In the genomic region with DNA sequence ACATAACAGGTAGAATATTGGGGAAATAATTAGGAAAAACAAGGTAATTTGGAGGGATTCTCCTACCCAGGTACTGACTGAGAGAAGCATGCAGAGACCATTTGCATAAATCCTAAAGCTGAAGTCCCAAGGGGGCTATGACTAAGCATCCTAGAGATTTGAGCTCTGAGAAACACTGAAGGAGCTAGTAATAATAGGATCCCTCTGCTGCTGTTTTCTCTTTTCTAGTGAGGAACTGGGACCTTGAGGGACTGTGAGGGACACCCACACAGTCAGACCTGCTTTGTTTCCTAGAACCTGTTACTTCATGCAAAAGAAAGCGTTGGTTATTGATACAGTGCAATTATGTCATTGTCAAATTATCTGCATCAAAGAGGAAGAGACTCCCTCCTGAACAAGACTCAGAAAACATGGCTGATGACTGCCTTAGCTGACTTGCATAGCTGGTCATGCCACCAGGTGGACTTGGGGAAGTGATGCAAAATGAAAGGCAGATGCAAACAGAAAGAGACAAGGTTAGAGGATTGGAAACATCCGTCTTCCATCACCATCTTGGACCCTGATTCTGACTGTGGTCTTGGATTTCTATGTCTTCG, we compare ENCODE assay signal across 21 cellular contexts.
DNase-seq lines count a peak whose midpoint lies in the region; ATAC-seq and TF ChIP-seq lines count a peak whose summit lies in the region.
"Had no signal": no experiment of that assay in that cellular context is flagged by ENCODE, and none has a peak within 500 bp of the region (broad histone marks: within the 10 kb centered on the region; RNA-seq: fewer than 3 reads in every experiment).

No MANE protein-coding gene starts in this region.

- H4K5ac ChIP-seq in mesendoderm (ENCODE audit: low read length), result no peak overlapping the region

- H3K27me3 ChIP-seq in mesendoderm (ENCODE audit: insufficient read depth, low read length, poor library complexity), result no peaks in the 10 kb centered on the region
- H3K27me3 ChIP-seq: neutrophil, testis had no signal

- peak; percentile 6 for TF ChIP-seq CTCF in GM13977 (IDR thresholded peaks at IDR 0.05; ENCODE audit: extremely low read depth, insufficient read depth, missing control alignments)

- H2BK5ac ChIP-seq in mesendoderm (ENCODE audit: low read length), result no peak overlapping the region

- no peaks in the 10 kb centered on the region for H3K36me3 ChIP-seq in mesendoderm (ENCODE audit: control insufficient read depth, insufficient read depth, low read length)
- H3K36me3 ChIP-seq: esophagus squamous epithelium, neutrophil, prostate gland had no signal

- in situ Hi-C loops in GM13977 (cut with MboI; ENCODE audit: low pct_unique_long_range_greater_than_20kb, low sequenced_read_pairs, unreplicated experiment), result no loop called here

- H3K56ac ChIP-seq in mesendoderm (ENCODE audit: low read length), result no peak overlapping the region

- DNase-seq in GM13977 (ENCODE audit: low spot score) (peak; percentile 38), NCI-H69 (lab: John Stamatoyannopoulos, UW) (peak; percentile 20), mesendoderm (peak; percentile 52), NCI-H2227 (lab: John Stamatoyannopoulos, UW; ENCODE audit: unreplicated experiment) (no peak), NCI-H1092 treated with DMSO at 0.1 percent for 48 hours (lab: John Stamatoyannopoulos, UW) (no peak), C1 segment of cervical spinal cord (lab: John Stamatoyannopoulos, UW) (no peak)
- no peak for DNase-seq in stimulated activated CD4-positive, alpha-beta T cell treated with anti-CD3 and anti-CD28 coated beads, Interleukin-4, amount 100 ng/mL, for 24 hours
- DNase-seq: activated CD4-positive, alpha-beta memory T cell treated with anti-CD3 and anti-CD28 coated beads for 36 hours; activated gamma-delta T cell treated with Interleukin-2 at 50 U/mL for 16 hours; cortex of kidney; EL; endodermal cell; esophagus squamous epithelium; NCI-H1436; NCI-H524 treated with DMSO at 0.1 percent for 48 hours; T-helper 9 cell; testis had no signal

- no peak overlapping the region for H3K18ac ChIP-seq in mesendoderm (ENCODE audit: low read length)

- H2BK120ac ChIP-seq in mesendoderm (ENCODE audit: low read depth, low read length), result no peak overlapping the region

- no peaks in the 10 kb centered on the region for H3K79me2 ChIP-seq in mesendoderm (ENCODE audit: control insufficient read depth, insufficient read depth, low read length)

- WGBS in mesendoderm (ENCODE audit: extremely low coverage, insufficient coverage, low lambda C conversion rate), result no CpG with 5 or more reads among the region's 3 CpGs

- H3K23ac ChIP-seq in mesendoderm (ENCODE audit: low read length), result no peak overlapping the region

- no peak overlapping the region for H4K8ac ChIP-seq in mesendoderm (ENCODE audit: low read depth, low read length)

- peak; percentile 49 for ATAC-seq in HG02588 (IDR thresholded peaks at IDR 0.05; ENCODE audit: unreplicated experiment)

- no peak overlapping the region for H3K9ac ChIP-seq in mesendoderm (ENCODE audit: low read length)

- no peak overlapping the region for H3K27ac ChIP-seq in mesendoderm (ENCODE audit: low read depth, low read length)
- H3K27ac ChIP-seq: esophagus squamous epithelium, neutrophil, prostate gland, testis had no signal

- H3K4ac ChIP-seq in mesendoderm (ENCODE audit: low read depth, low read length), result no peak overlapping the region

- H2AK5ac ChIP-seq in mesendoderm (ENCODE audit: low read length), result no peak overlapping the region

- no peak overlapping the region for H2BK15ac ChIP-seq in mesendoderm (replicated peaks; ENCODE audit: low read depth)

- H3K79me1 ChIP-seq in mesendoderm (ENCODE audit: low read length), result no peaks in the 10 kb centered on the region

- H3K4me3 ChIP-seq in mesendoderm (ENCODE audit: low read length), result no peak overlapping the region
- H3K4me3 ChIP-seq: esophagus squamous epithelium, lung, prostate gland, testis had no signal

- no peak overlapping the region for H3K4me2 ChIP-seq in mesendoderm (ENCODE audit: low read length)

- H3K4me1 ChIP-seq in mesendoderm (ENCODE audit: control insufficient read depth, low read depth, low read length), result no peaks in the 10 kb centered on the region
- H3K4me1 ChIP-seq: esophagus squamous epithelium, prostate gland, testis had no signal

Comparison
In these comparisons a context has a peak if more than half of its experiments do, and no peak if none do; other contexts are left out.
1. DNase-seq: peak in GM13977 (single experiment), NCI-H69 (single experiment) and mesendoderm (single experiment); none in NCI-H2227 (single experiment), NCI-H1092 treated with DMSO at 0.1 percent for 48 hours (single experiment), stimulated activated CD4-positive, alpha-beta T cell treated with anti-CD3 and anti-CD28 coated beads, Interleukin-4, amount 100 ng/mL, for 24 hours (single experiment) and C1 segment of cervical spinal cord (0 of 14).